Comparison of ENCODE assay signal across 8 cellular contexts in genomic region chr12:76621582-76622024, GRCh38.
DNase-seq lines count a peak whose midpoint lies in the region; ATAC-seq and TF ChIP-seq lines count a peak whose summit lies in the region.

No MANE protein-coding gene starts in this region.

- intact Hi-C loops in PC-9 (cut with micrococcal nuclease; ENCODE audit: unreplicated experiment) = loop anchor here (1.0 to 10.0 kb wide), 4 partner anchors 170 to 1066 kb away; no protein-coding TSS in a partner anchor

- CTCF ChIA-PET in PC-9 (lab: Charles Lee) = interaction anchor here (1.7 kb wide), 1 partner anchor 389 kb away, joined by 10 read pairs; no protein-coding TSS in a partner anchor

- no peaks in the 10 kb centered on the region for H3F3A ChIP-seq in PC-9 (ENCODE audit: insufficient read depth, low read depth)
- H3F3A ChIP-seq in neural progenitor cell (ENCODE audit: low read depth) = no peaks in the 10 kb centered on the region

- peak; percentile 81 for ATAC-seq in GM21529 (IDR thresholded peaks at IDR 0.05; ENCODE audit: unreplicated experiment)
- peak; percentile 72 to 80 for ATAC-seq in activated T-cell treated with anti-CD3 and anti-CD28 coated beads, Interleukin-2, amount 50 U/mL, for 4 hours

- no peaks in the 10 kb centered on the region for H3K79me2 ChIP-seq in Karpas-422 (ENCODE audit: low read length)
- no peaks in the 10 kb centered on the region for H3K79me2 ChIP-seq in PC-9 (ENCODE audit: low read depth)
- no peaks in the 10 kb centered on the region for H3K79me2 ChIP-seq in neural progenitor cell (ENCODE audit: low read depth)

- no TSS peak for BruUV-seq in PC-9 (replicated peaks; lab: Mats Ljungman, UMichigan)

- POLR2A ChIA-PET in PC-9 (lab: Charles Lee; ENCODE audit: unreplicated experiment) = interaction anchor here (0.6 kb wide), 1 partner anchor 171 kb away, joined by 9 read pairs; no protein-coding TSS in a partner anchor

- H3K27ac ChIP-seq in Karpas-422 (ENCODE audit: low read length) (no peak overlapping the region), PC-9 (no peak overlapping the region), neural progenitor cell (no peak overlapping the region)

- H4K20me1 ChIP-seq in Karpas-422 (ENCODE audit: insufficient read depth, low read depth, low read length) = no peaks in the 10 kb centered on the region
- no peaks in the 10 kb centered on the region for H4K20me1 ChIP-seq in PC-9 (ENCODE audit: insufficient read depth)
- H4K20me1 ChIP-seq in neural progenitor cell (ENCODE audit: low read depth) = no peaks in the 10 kb centered on the region

- DNase-seq in DMS53 (lab: John Stamatoyannopoulos, UW) (peak; percentile 86), Karpas-422 (peak; percentile 85), PC-9 (peak; percentile 51 to 60), fibroblast of mammary gland (ENCODE audit: low read depth) (peak; percentile 76), neural progenitor cell (ENCODE audit: low spot score) (peak; percentile 75), superior temporal gyrus (ENCODE audit: extremely low spot score) (peak; percentile 92)
- peak; percentile 64 for DNase-seq in activated T-cell treated with anti-CD3 and anti-CD28 coated beads, Interleukin-2, amount 50 U/mL, for 4 hours

- no peak overlapping the region for H3K9ac ChIP-seq in Karpas-422 (ENCODE audit: low read length)
- no peak overlapping the region for H3K9ac ChIP-seq in neural progenitor cell

- H3K36me3 Mint-ChIP-seq in activated T-cell treated with anti-CD3 and anti-CD28 coated beads, Interleukin-2, amount 50 U/mL, for 4 hours (ENCODE audit: insufficient read depth) = no peaks in the 10 kb centered on the region
- H3K36me3 Mint-ChIP-seq in neural progenitor cell = no peaks in the 10 kb centered on the region

- TF ChIP-seq CTCF in PC-9 (conservative IDR thresholded peaks at IDR 0.05) = peak; percentile 93
- TF ChIP-seq CTCF in fibroblast of mammary gland (conservative IDR thresholded peaks at IDR 0.05; ENCODE audit: control insufficient read depth, insufficient read depth, low read depth, low read length) = peak; percentile 97
- peak; percentile 98 for TF ChIP-seq CTCF in neural progenitor cell (IDR thresholded peaks at IDR 0.05)

- no peaks in the 10 kb centered on the region for H3K9me3 Mint-ChIP-seq in activated T-cell treated with anti-CD3 and anti-CD28 coated beads, Interleukin-2, amount 50 U/mL, for 4 hours
- no peaks in the 10 kb centered on the region for H3K9me3 Mint-ChIP-seq in neural progenitor cell

- H3K27ac Mint-ChIP-seq in neural progenitor cell = no peak overlapping the region

- no peak overlapping the region for H3K4me3 ChIP-seq in Karpas-422 (ENCODE audit: low read length)
- H3K4me3 ChIP-seq in PC-9 = no peak overlapping the region
- H3K4me3 ChIP-seq in fibroblast of mammary gland (ENCODE audit: control insufficient read depth, low read depth, low read length) = no peak overlapping the region
- H3K4me3 ChIP-seq in neural progenitor cell = no peak overlapping the region

- no peaks in the 10 kb centered on the region for H3K27me3 Mint-ChIP-seq in activated T-cell treated with anti-CD3 and anti-CD28 coated beads, Interleukin-2, amount 50 U/mL, for 4 hours (ENCODE audit: low read depth)
- peaks cover 2% of the 10 kb centered on the region for H3K27me3 Mint-ChIP-seq in neural progenitor cell (ENCODE audit: insufficient read depth, low read depth)

- H3K9me2 ChIP-seq in Karpas-422 (replicated peaks; ENCODE audit: insufficient read depth, low read length) = no peaks in the 10 kb centered on the region
- no peaks in the 10 kb centered on the region for H3K9me2 ChIP-seq in PC-9 (ENCODE audit: insufficient read depth)

- no peak overlapping the region for H3K4me2 ChIP-seq in Karpas-422 (ENCODE audit: low read depth, low read length, poor library complexity, severe bottlenecking)
- peak overlapping the region; percentile 32; the same call in 1 of the 2 replicates for H3K4me2 ChIP-seq in PC-9
- H3K4me2 ChIP-seq in neural progenitor cell = no peak overlapping the region

- H3K4me1 ChIP-seq in Karpas-422 (ENCODE audit: low read length) (no peaks in the 10 kb centered on the region), PC-9 (replicated peaks; ENCODE audit: insufficient read depth) (peaks cover 6% of the 10 kb centered on the region; the same call in 1 of the 2 replicates), neural progenitor cell (peaks cover 8% of the 10 kb centered on the region)

- H3K9me3 ChIP-seq in Karpas-422 (ENCODE audit: low read length) (no peaks in the 10 kb centered on the region), PC-9 (ENCODE audit: insufficient read depth, low read depth) (no peaks in the 10 kb centered on the region), neural progenitor cell (ENCODE audit: low read depth) (no peaks in the 10 kb centered on the region)

- H3K4me3 Mint-ChIP-seq in activated T-cell treated with anti-CD3 and anti-CD28 coated beads, Interleukin-2, amount 50 U/mL, for 4 hours = no peak overlapping the region
- no peak overlapping the region for H3K4me3 Mint-ChIP-seq in neural progenitor cell

- peaks cover 4% of the 10 kb centered on the region for H3K4me1 Mint-ChIP-seq in activated T-cell treated with anti-CD3 and anti-CD28 coated beads, Interleukin-2, amount 50 U/mL, for 4 hours (ENCODE audit: low read depth)
- peaks cover 11% of the 10 kb centered on the region for H3K4me1 Mint-ChIP-seq in neural progenitor cell

- no peaks in the 10 kb centered on the region; the same call in 1 of the 2 replicates for H3K27me3 ChIP-seq in Karpas-422 (ENCODE audit: low read length)
- no peaks in the 10 kb centered on the region for H3K27me3 ChIP-seq in PC-9 (ENCODE audit: insufficient read depth, low read depth)
- no peaks in the 10 kb centered on the region for H3K27me3 ChIP-seq in neural progenitor cell

- H3K36me3 ChIP-seq in Karpas-422 (ENCODE audit: insufficient read depth, low read length) = no peaks in the 10 kb centered on the region
- H3K36me3 ChIP-seq in PC-9 (ENCODE audit: low read depth) = no peaks in the 10 kb centered on the region
- no peaks in the 10 kb centered on the region for H3K36me3 ChIP-seq in neural progenitor cell

- H2AFZ ChIP-seq in Karpas-422 (ENCODE audit: low read length) (no peak overlapping the region), PC-9 (no peak overlapping the region), neural progenitor cell (replicated peaks) (no peak overlapping the region)
